ENCODE assay signal across 11 cellular contexts in the genomic region with DNA sequence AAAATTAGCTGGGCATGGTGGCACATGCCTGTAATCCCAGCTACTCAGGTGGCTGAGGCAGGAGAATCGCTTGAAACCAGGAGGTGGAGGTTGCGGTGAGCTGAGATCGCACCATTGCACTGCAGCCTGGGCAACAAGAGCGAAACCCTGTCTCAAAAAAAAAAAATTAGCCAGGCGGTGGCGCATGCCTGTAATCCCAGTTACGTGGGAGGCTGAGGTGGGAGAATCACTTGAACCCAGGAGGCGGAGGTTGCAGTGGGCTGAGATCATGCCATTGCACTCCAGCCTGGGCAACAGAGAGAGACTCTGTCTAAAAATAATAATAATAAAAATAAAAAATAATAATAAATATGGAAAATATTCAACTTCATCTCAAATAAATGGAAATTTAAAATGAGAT. TPM values are rescaled to one million over a fixed set of nuclear protein-coding genes. Genes with fewer than 3 reads are reported as not detected.
"Had no signal": no experiment of that assay in that cellular context is flagged by ENCODE, and none has a peak within 500 bp of the region (broad histone marks: within the 10 kb centered on the region; RNA-seq: fewer than 3 reads in every experiment).

No MANE protein-coding gene starts in this region.

RNA-seq across cellular contexts. Expression of gene MYOZ1, which starts 24.1 kb away (rescaled TPM):
- total RNA-seq: naive thymus-derived CD8-positive, alpha-beta T cell; natural killer cell; natural killer cell treated with Interleukin-12 subunit alpha and Interleukin-12 subunit beta and Interleukin-15 and Interleukin-18, amount 100 ng/mL, for 72 hours; osteoblast; pulmonary artery endothelial cell; sigmoid colon had no signal

RNA-seq across cellular contexts. Expression of gene SYNPO2L, which starts 38.7 kb away (rescaled TPM):
- total RNA-seq: naive thymus-derived CD8-positive, alpha-beta T cell; natural killer cell; natural killer cell treated with Interleukin-12 subunit alpha and Interleukin-12 subunit beta and Interleukin-15 and Interleukin-18, amount 100 ng/mL, for 72 hours; occipital lobe; osteocyte; pulmonary artery endothelial cell; renal cortical epithelial cell; sciatic nerve; sigmoid colon; smooth muscle cell had no signal
